18 cellular contexts compared by ENCODE assay signal in the genomic region with DNA sequence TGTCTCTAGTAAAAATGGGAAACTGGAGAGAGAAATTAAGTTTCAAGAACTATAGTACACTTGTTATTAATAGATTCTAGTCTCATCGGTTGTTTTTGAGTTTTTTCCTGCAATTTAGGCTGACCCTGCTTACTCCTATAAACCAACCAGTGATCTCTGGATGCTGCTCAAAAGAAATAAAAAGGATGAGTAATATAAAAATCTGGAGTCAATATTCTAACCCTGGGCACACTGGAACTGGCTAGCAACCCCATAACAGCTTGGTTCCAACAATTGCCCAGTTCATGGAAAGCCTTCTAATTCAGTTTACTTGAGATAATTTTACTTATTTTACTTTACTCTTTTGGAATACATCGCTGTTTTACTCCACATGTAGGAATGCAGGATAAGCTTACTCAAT.
"Had no signal": no experiment of that assay in that cellular context is flagged by ENCODE, and none has a peak within 500 bp of the region (broad histone marks: within the 10 kb centered on the region; RNA-seq: fewer than 3 reads in every experiment).

No MANE protein-coding gene starts in this region.

- H3K27ac ChIP-seq: epithelial cell of prostate, left ventricle myocardium inferior, neutrophil, skin epidermis, suprapubic skin, upper lobe of left lung had no signal

- H3K27me3 ChIP-seq: neutrophil, suprapubic skin, upper lobe of left lung had no signal

- H3K27ac Mint-ChIP-seq: activated CD4-positive, alpha-beta memory T cell treated with anti-CD3 and anti-CD28 coated beads, Interleukin-2, amount 10 ng/mL, durations not matched to agents 7 days and 5 days; activated naive CD4-positive, alpha-beta T cell treated with anti-CD3 and anti-CD28 coated beads, Interleukin-2, amount 10 ng/mL, durations not matched to agents 7 days and 5 days; activated T-cell treated with anti-CD3 and anti-CD28 coated beads, Interleukin-2, amount 50 U/mL, for 24 hours; natural killer cell had no signal

- H3K4me1 Mint-ChIP-seq: activated CD4-positive, alpha-beta memory T cell treated with anti-CD3 and anti-CD28 coated beads, Interleukin-2, amount 10 ng/mL, durations not matched to agents 7 days and 5 days; activated naive CD4-positive, alpha-beta T cell treated with anti-CD3 and anti-CD28 coated beads, Interleukin-2, amount 10 ng/mL, durations not matched to agents 7 days and 5 days had no signal

- H3K4me3 Mint-ChIP-seq: activated CD4-positive, alpha-beta memory T cell treated with anti-CD3 and anti-CD28 coated beads, Interleukin-2, amount 10 ng/mL, durations not matched to agents 7 days and 5 days; activated naive CD4-positive, alpha-beta T cell treated with anti-CD3 and anti-CD28 coated beads, Interleukin-2, amount 10 ng/mL, durations not matched to agents 7 days and 5 days; activated T-cell treated with anti-CD3 and anti-CD28 coated beads, Interleukin-2, amount 50 U/mL, for 24 hours; natural killer cell had no signal

- H3K4me1 ChIP-seq: suprapubic skin had no signal

- ATAC-seq: natural killer cell had no signal

- H3K27me3 Mint-ChIP-seq: activated CD4-positive, alpha-beta memory T cell treated with anti-CD3 and anti-CD28 coated beads, Interleukin-2, amount 10 ng/mL, durations not matched to agents 7 days and 5 days; activated naive CD4-positive, alpha-beta T cell treated with anti-CD3 and anti-CD28 coated beads, Interleukin-2, amount 10 ng/mL, durations not matched to agents 7 days and 5 days; activated T-cell treated with anti-CD3 and anti-CD28 coated beads, Interleukin-2, amount 50 U/mL, for 24 hours had no signal

- H3K9me3 ChIP-seq: left ventricle myocardium inferior, neutrophil, suprapubic skin, upper lobe of left lung had no signal

- H3K36me3 ChIP-seq: upper lobe of left lung had no signal

- H3K4me3 ChIP-seq: left ventricle myocardium inferior, skin epidermis, suprapubic skin, upper lobe of left lung had no signal

- DNase-seq: activated CD4-positive, alpha-beta memory T cell treated with anti-CD3 and anti-CD28 coated beads, Interleukin-2, amount 10 ng/mL, durations not matched to agents 7 days and 5 days; activated naive CD4-positive, alpha-beta T cell treated with anti-CD3 and anti-CD28 coated beads, Interleukin-2, amount 10 ng/mL, durations not matched to agents 7 days and 5 days; activated T-cell treated with anti-CD3 and anti-CD28 coated beads, Interleukin-2, amount 50 U/mL, for 24 hours; glutamatergic neuron; hypothalamus; kidney; left ventricle myocardium inferior; mesendoderm; natural killer cell; posterior cingulate gyrus; stimulated activated CD4-positive, alpha-beta T cell treated with anti-CD3 and anti-CD28 coated beads, Interleukin-4, amount 100 ng/mL, for 24 hours; stimulated activated naive CD4-positive, alpha-beta T cell; T-helper 1 cell; upper lobe of left lung had no signal
